Comparison of ENCODE assay signal across 15 cellular contexts in genomic region chr7:114835303-114835702, GRCh38.
"Had no signal": no experiment of that assay in that cellular context is flagged by ENCODE, and none has a peak within 500 bp of the region (broad histone marks: within the 10 kb centered on the region; RNA-seq: fewer than 3 reads in every experiment).

No MANE protein-coding gene starts in this region.

- H3K4me1 Mint-ChIP-seq: WTC11 had no signal

- H3K4me3 Mint-ChIP-seq: activated naive CD4-positive, alpha-beta T cell treated with anti-CD3 and anti-CD28 coated beads, Interleukin-2, amount 10 ng/mL, durations not matched to agents 7 days and 5 days; activated T-cell treated with anti-CD3 and anti-CD28 coated beads, Interleukin-2, amount 50 U/mL, for 24 hours; type B pancreatic cell; WTC11 had no signal

- ATAC-seq: left lung; naive thymus-derived CD4-positive, alpha-beta T cell; WTC11 had no signal

- DNase-seq: activated CD4-positive, alpha-beta T cell treated with anti-CD3 and anti-CD28 coated beads, Interleukin-2, amount 50 U/mL, for 4 hours; activated effector memory CD4-positive, alpha-beta T cell treated with anti-CD3 and anti-CD28 coated beads, Interleukin-2, amount 50 U/mL, for 16 hours; activated naive CD4-positive, alpha-beta T cell treated with anti-CD3 and anti-CD28 coated beads, Interleukin-2, amount 10 ng/mL, durations not matched to agents 7 days and 5 days; activated T-cell treated with anti-CD3 and anti-CD28 coated beads, Interleukin-2, amount 50 U/mL, for 24 hours; amygdala; cerebellar nuclear complex; hippocampal formation; kidney glomerular epithelial cell; left lung; naive thymus-derived CD4-positive, alpha-beta T cell; stimulated activated CD4-positive, alpha-beta T cell treated with anti-CD3 and anti-CD28 coated beads, Interleukin-2, amount 100 ng/mL, for 48 hours; stimulated activated naive CD4-positive, alpha-beta T cell treated with Interleukin-2 at 50 U/mL for 16 hours; T1000 had no signal

- H3K9me3 Mint-ChIP-seq: activated naive CD4-positive, alpha-beta T cell treated with anti-CD3 and anti-CD28 coated beads, Interleukin-2, amount 10 ng/mL, durations not matched to agents 7 days and 5 days; type B pancreatic cell; WTC11 had no signal

- H3K27me3 Mint-ChIP-seq: activated naive CD4-positive, alpha-beta T cell treated with anti-CD3 and anti-CD28 coated beads, Interleukin-2, amount 10 ng/mL, durations not matched to agents 7 days and 5 days; type B pancreatic cell had no signal

- H3K36me3 Mint-ChIP-seq: activated naive CD4-positive, alpha-beta T cell treated with anti-CD3 and anti-CD28 coated beads, Interleukin-2, amount 10 ng/mL, durations not matched to agents 7 days and 5 days; type B pancreatic cell; WTC11 had no signal

- H3K27ac Mint-ChIP-seq: activated naive CD4-positive, alpha-beta T cell treated with anti-CD3 and anti-CD28 coated beads, Interleukin-2, amount 10 ng/mL, durations not matched to agents 7 days and 5 days; activated T-cell treated with anti-CD3 and anti-CD28 coated beads, Interleukin-2, amount 50 U/mL, for 24 hours; naive thymus-derived CD4-positive, alpha-beta T cell; type B pancreatic cell; WTC11 had no signal
